In genomic region chr4:11598591-11598990, GRCh38 we compare ENCODE assay signal across 31 cellular contexts.
"Had no signal": no experiment of that assay in that cellular context is flagged by ENCODE, and none has a peak within 500 bp of the region (broad histone marks: within the 10 kb centered on the region; RNA-seq: fewer than 3 reads in every experiment).

No MANE protein-coding gene starts in this region.

- DNase-seq: activated CD4-positive, alpha-beta memory T cell treated with anti-CD3 and anti-CD28 coated beads, Interleukin-2, amount 10 ng/mL, durations not matched to agents 7 days and 5 days; activated CD4-positive, alpha-beta T cell treated with anti-CD3 and anti-CD28 coated beads for 1 hour; activated CD4-positive, alpha-beta T cell treated with anti-CD3 and anti-CD28 coated beads for 4 hours; activated CD4-positive, alpha-beta T cell treated with anti-CD3 and anti-CD28 coated beads, Interleukin-2, amount 10 ng/mL, durations not matched to agents 7 days and 5 days; activated CD4-positive, alpha-beta T cell treated with anti-CD3 and anti-CD28 coated beads, Interleukin-2, amount 50 U/mL, for 4 hours; activated CD8-positive, alpha-beta memory T cell treated with anti-CD3 and anti-CD28 coated beads, Interleukin-2, amount 50 U/mL, for 48 hours; activated gamma-delta T cell; activated naive CD4-positive, alpha-beta T cell; activated naive CD4-positive, alpha-beta T cell treated with anti-CD3 and anti-CD28 coated beads, Interleukin-2, amount 10 ng/mL, durations not matched to agents 7 days and 5 days; activated naive CD8-positive, alpha-beta T cell treated with anti-CD3 and anti-CD28 coated beads, Interleukin-2, amount 10 ng/mL, durations not matched to agents 7 days and 5 days; activated T-cell treated with anti-CD3 and anti-CD28 coated beads for 4 hours; activated T-cell treated with anti-CD3 and anti-CD28 coated beads, Interleukin-2, amount 50 U/mL, for 24 hours; activated T-cell treated with anti-CD3 and anti-CD28 coated beads, Interleukin-2, amount 50 U/mL, for 72 hours; cortex of kidney; dermis blood vessel endothelial cell; effector CD4-positive, alpha-beta T cell; effector memory CD8-positive, alpha-beta T cell; esophagus squamous epithelium; foreskin melanocyte; heart right ventricle; T-helper 2 cell had no signal

- H3K27me3 Mint-ChIP-seq: activated CD4-positive, alpha-beta T cell treated with anti-CD3 and anti-CD28 coated beads, Interleukin-2, amount 10 ng/mL, durations not matched to agents 7 days and 5 days; activated naive CD4-positive, alpha-beta T cell treated with anti-CD3 and anti-CD28 coated beads, Interleukin-2, amount 10 ng/mL, durations not matched to agents 7 days and 5 days; brain; central memory CD8-positive, alpha-beta T cell had no signal

- H3K4me1 Mint-ChIP-seq: activated naive CD4-positive, alpha-beta T cell treated with anti-CD3 and anti-CD28 coated beads, Interleukin-2, amount 10 ng/mL, durations not matched to agents 7 days and 5 days; central memory CD8-positive, alpha-beta T cell had no signal

- H3K9me3 Mint-ChIP-seq: activated CD4-positive, alpha-beta memory T cell treated with anti-CD3 and anti-CD28 coated beads, Interleukin-2, amount 10 ng/mL, durations not matched to agents 7 days and 5 days; activated CD4-positive, alpha-beta T cell treated with anti-CD3 and anti-CD28 coated beads, Interleukin-2, amount 10 ng/mL, durations not matched to agents 7 days and 5 days; activated naive CD4-positive, alpha-beta T cell treated with anti-CD3 and anti-CD28 coated beads, Interleukin-2, amount 10 ng/mL, durations not matched to agents 7 days and 5 days; activated naive CD4-positive, alpha-beta T cell treated with anti-CD3 and anti-CD28 coated beads, Interleukin-2, amount 50 U/mL, for 72 hours; activated naive CD8-positive, alpha-beta T cell treated with anti-CD3 and anti-CD28 coated beads, Interleukin-2, amount 10 ng/mL, durations not matched to agents 7 days and 5 days; activated T-cell treated with anti-CD3 and anti-CD28 coated beads, Interleukin-2, amount 50 U/mL, for 24 hours; activated T-cell treated with anti-CD3 and anti-CD28 coated beads, Interleukin-2, amount 50 U/mL, for 72 hours; central memory CD8-positive, alpha-beta T cell; effector memory CD8-positive, alpha-beta T cell had no signal

- ATAC-seq: activated naive CD4-positive, alpha-beta T cell treated with anti-CD3 and anti-CD28 coated beads, Interleukin-2, amount 50 U/mL, for 72 hours; activated T-cell treated with anti-CD3 and anti-CD28 coated beads, Interleukin-2, amount 50 U/mL, for 72 hours; effector memory CD8-positive, alpha-beta T cell; gastroesophageal sphincter; heart right ventricle; WTC11 had no signal

- H3K27ac ChIP-seq: ascending aorta, breast epithelium, gastroesophageal sphincter, heart right ventricle, VCaP had no signal

- H3K9me3 ChIP-seq: ascending aorta, breast epithelium, esophagus squamous epithelium, gastroesophageal sphincter had no signal

- H3K27me3 ChIP-seq: ascending aorta, breast epithelium, esophagus squamous epithelium, gastroesophageal sphincter, heart right ventricle had no signal

- H3K36me3 ChIP-seq: ascending aorta, breast epithelium, esophagus squamous epithelium, gastroesophageal sphincter, heart right ventricle had no signal

- H3K4me3 Mint-ChIP-seq: activated CD4-positive, alpha-beta memory T cell treated with anti-CD3 and anti-CD28 coated beads, Interleukin-2, amount 10 ng/mL, durations not matched to agents 7 days and 5 days; activated CD4-positive, alpha-beta T cell treated with anti-CD3 and anti-CD28 coated beads, Interleukin-2, amount 10 ng/mL, durations not matched to agents 7 days and 5 days; activated naive CD4-positive, alpha-beta T cell treated with anti-CD3 and anti-CD28 coated beads, Interleukin-2, amount 10 ng/mL, durations not matched to agents 7 days and 5 days; activated naive CD8-positive, alpha-beta T cell treated with anti-CD3 and anti-CD28 coated beads, Interleukin-2, amount 10 ng/mL, durations not matched to agents 7 days and 5 days; activated T-cell treated with anti-CD3 and anti-CD28 coated beads, Interleukin-2, amount 50 U/mL, for 24 hours; activated T-cell treated with anti-CD3 and anti-CD28 coated beads, Interleukin-2, amount 50 U/mL, for 72 hours; brain; central memory CD8-positive, alpha-beta T cell; effector memory CD8-positive, alpha-beta T cell; WTC11 had no signal

- H3K4me1 ChIP-seq: ascending aorta, breast epithelium, gastroesophageal sphincter had no signal

- H3K27ac Mint-ChIP-seq: activated CD4-positive, alpha-beta memory T cell treated with anti-CD3 and anti-CD28 coated beads, Interleukin-2, amount 10 ng/mL, durations not matched to agents 7 days and 5 days; activated CD4-positive, alpha-beta T cell treated with anti-CD3 and anti-CD28 coated beads, Interleukin-2, amount 10 ng/mL, durations not matched to agents 7 days and 5 days; activated naive CD4-positive, alpha-beta T cell treated with anti-CD3 and anti-CD28 coated beads, Interleukin-2, amount 10 ng/mL, durations not matched to agents 7 days and 5 days; activated naive CD4-positive, alpha-beta T cell treated with anti-CD3 and anti-CD28 coated beads, Interleukin-2, amount 50 U/mL, for 72 hours; activated naive CD8-positive, alpha-beta T cell treated with anti-CD3 and anti-CD28 coated beads, Interleukin-2, amount 10 ng/mL, durations not matched to agents 7 days and 5 days; activated T-cell treated with anti-CD3 and anti-CD28 coated beads, Interleukin-2, amount 50 U/mL, for 24 hours; activated T-cell treated with anti-CD3 and anti-CD28 coated beads, Interleukin-2, amount 50 U/mL, for 72 hours; brain; effector memory CD8-positive, alpha-beta T cell; WTC11 had no signal

- H3K36me3 Mint-ChIP-seq: activated naive CD4-positive, alpha-beta T cell treated with anti-CD3 and anti-CD28 coated beads, Interleukin-2, amount 10 ng/mL, durations not matched to agents 7 days and 5 days; activated naive CD4-positive, alpha-beta T cell treated with anti-CD3 and anti-CD28 coated beads, Interleukin-2, amount 50 U/mL, for 72 hours; brain had no signal

- H3K4me3 ChIP-seq: ascending aorta, breast epithelium, esophagus squamous epithelium, gastroesophageal sphincter, heart right ventricle had no signal

- FAIRE-seq: colon, TTC549 had no signal
